Comparison of ENCODE assay signal across 22 cellular contexts in genomic region chr6:24798740-24799540, GRCh38. TPM values are rescaled to one million over a fixed set of nuclear protein-coding genes. Genes with fewer than 3 reads are reported as not detected.
DNase-seq lines count a peak whose midpoint lies in the region; ATAC-seq and TF ChIP-seq lines count a peak whose summit lies in the region.
"Had no signal": no experiment of that assay in that cellular context is flagged by ENCODE, and none has a peak within 500 bp of the region (broad histone marks: within the 10 kb centered on the region; RNA-seq: fewer than 3 reads in every experiment).

Gene ARMH2 (minus strand): TSS chr6:24798917. CDS start chr6:24798857, 60 bp downstream.

- intact Hi-C loops in natural killer cell (cut with micrococcal nuclease) = no loop called here

- TF ChIP-seq CTCF in natural killer cell (IDR thresholded peaks at IDR 0.05) (no peak), liver (IDR thresholded peaks at IDR 0.05; ENCODE audit: low read depth, low read length, missing input control) (no peak), endothelial cell (IDR thresholded peaks at IDR 0.05; ENCODE audit: unreplicated experiment) (no peak)

- H3K36me3 Mint-ChIP-seq in natural killer cell = no peaks in the 10 kb centered on the region
- peaks cover 6% of the 10 kb centered on the region for H3K36me3 Mint-ChIP-seq in natural killer cell treated with Interleukin-12 subunit alpha and Interleukin-12 subunit beta and Interleukin-15 and Interleukin-18, amount 100 ng/mL, for 72 hours
- H3K36me3 Mint-ChIP-seq in activated CD8-positive, alpha-beta T cell treated with anti-CD3 and anti-CD28 coated beads, Interleukin-2, amount 10 ng/mL, durations not matched to agents 7 days and 5 days (ENCODE audit: low read depth) = peaks cover 31% of the 10 kb centered on the region
- H3K36me3 Mint-ChIP-seq in endothelial cell (ENCODE audit: low read depth, unreplicated experiment) = no peaks in the 10 kb centered on the region
- H3K36me3 Mint-ChIP-seq: brain had no signal

- no peaks in the 10 kb centered on the region for H3K9me3 ChIP-seq in liver (ENCODE audit: control insufficient read depth in 4 of 4, low read length in 3 of 4)
- H3K9me3 ChIP-seq: gastrocnemius medialis, mucosa of descending colon, ovary had no signal

- 71% methylated on average over 13 of the region's 13 CpGs for WGBS in liver

- H3K27ac Mint-ChIP-seq in natural killer cell (peak within 1 kb of the TSS; percentile 51 to 73), endothelial cell (ENCODE audit: unreplicated experiment) (no peak within 1 kb of the TSS)
- H3K27ac Mint-ChIP-seq in natural killer cell treated with Interleukin-12 subunit alpha and Interleukin-12 subunit beta and Interleukin-15 and Interleukin-18, amount 100 ng/mL, for 72 hours = peak within 1 kb of the TSS in 1 of 2 donors; percentile 3
- peak within 1 kb of the TSS; percentile 26 for H3K27ac Mint-ChIP-seq in activated CD8-positive, alpha-beta T cell treated with anti-CD3 and anti-CD28 coated beads, Interleukin-2, amount 10 ng/mL, durations not matched to agents 7 days and 5 days
- H3K27ac Mint-ChIP-seq: activated CD8-positive, alpha-beta memory T cell treated with anti-CD3 and anti-CD28 coated beads, Interleukin-2, amount 10 ng/mL, durations not matched to agents 7 days and 5 days; dendritic cell treated with granulocyte-macrophage colony-stimulating factor and Interleukin-4, amounts not matched to agents 40 ng/mL and 50 ng/mL, for 4 days had no signal

- H3K4me3 ChIP-seq in liver (ENCODE audit: low read depth in 1 of 3, low read length in 3 of 3) = no peak within 1 kb of the TSS
- H3K4me3 ChIP-seq: gastrocnemius medialis, mucosa of descending colon, ovary had no signal

- POLR2A ChIA-PET in activated CD8-positive, alpha-beta T cell treated with anti-CD3 and anti-CD28 coated beads, Interleukin-2, amount 10 ng/mL, durations not matched to agents 7 days and 5 days (lab: Charles Lee) = no interaction called here

- H3K4me1 ChIP-seq in liver (ENCODE audit: control insufficient read depth in 4 of 4, insufficient read depth in 4 of 4, low read length in 3 of 4) = peaks cover 0 to 8% (median 4%) of the 10 kb centered on the region in 4 donors
- H3K4me1 ChIP-seq: gastrocnemius medialis had no signal

- ATAC-seq in natural killer cell = no peak
- no peak for ATAC-seq in natural killer cell treated with Interleukin-12 subunit alpha and Interleukin-12 subunit beta and Interleukin-15 and Interleukin-18, amount 100 ng/mL, for 72 hours
- no peak for ATAC-seq in activated CD8-positive, alpha-beta T cell treated with anti-CD3 and anti-CD28 coated beads, Interleukin-2, amount 10 ng/mL, durations not matched to agents 7 days and 5 days
- no peak for ATAC-seq in HG03439 (IDR thresholded peaks at IDR 0.05; ENCODE audit: unreplicated experiment)
- ATAC-seq in GM19455 (IDR thresholded peaks at IDR 0.05; ENCODE audit: unreplicated experiment) = no peak
- ATAC-seq: activated CD8-positive, alpha-beta memory T cell treated with anti-CD3 and anti-CD28 coated beads, Interleukin-2, amount 10 ng/mL, durations not matched to agents 7 days and 5 days; gastrocnemius medialis; left cardiac atrium; mucosa of descending colon had no signal

- no peak within 1 kb of the TSS for H3K27ac ChIP-seq in liver (ENCODE audit: low read depth in 1 of 2, low read length in 2 of 2)
- H3K27ac ChIP-seq: gastrocnemius medialis, ovary, VCaP had no signal

- no peaks in the 10 kb centered on the region for H3K27me3 Mint-ChIP-seq in natural killer cell (ENCODE audit: low read depth in 2 of 2)
- no peaks in the 10 kb centered on the region for H3K27me3 Mint-ChIP-seq in natural killer cell treated with Interleukin-12 subunit alpha and Interleukin-12 subunit beta and Interleukin-15 and Interleukin-18, amount 100 ng/mL, for 72 hours
- no peaks in the 10 kb centered on the region for H3K27me3 Mint-ChIP-seq in activated CD8-positive, alpha-beta T cell treated with anti-CD3 and anti-CD28 coated beads, Interleukin-2, amount 10 ng/mL, durations not matched to agents 7 days and 5 days (ENCODE audit: low read depth)
- no peaks in the 10 kb centered on the region for H3K27me3 Mint-ChIP-seq in endothelial cell (ENCODE audit: unreplicated experiment)
- H3K27me3 Mint-ChIP-seq: activated CD8-positive, alpha-beta memory T cell treated with anti-CD3 and anti-CD28 coated beads, Interleukin-2, amount 10 ng/mL, durations not matched to agents 7 days and 5 days; brain; dendritic cell treated with granulocyte-macrophage colony-stimulating factor and Interleukin-4, amounts not matched to agents 40 ng/mL and 50 ng/mL, for 4 days had no signal

- H3K27me3 ChIP-seq in liver (ENCODE audit: control insufficient read depth in 4 of 4, insufficient read depth in 4 of 4, low read length in 3 of 4) = no peaks in the 10 kb centered on the region
- H3K27me3 ChIP-seq: gastrocnemius medialis, ovary had no signal

- H3K36me3 ChIP-seq in liver (ENCODE audit: control insufficient read depth in 4 of 4, insufficient read depth in 3 of 4, low read depth in 1 of 4, low read length in 3 of 4) = no peaks in the 10 kb centered on the region
- H3K36me3 ChIP-seq: ovary had no signal

- H3K9me3 Mint-ChIP-seq in natural killer cell (no peaks in the 10 kb centered on the region), endothelial cell (ENCODE audit: unreplicated experiment) (no peaks in the 10 kb centered on the region)
- no peaks in the 10 kb centered on the region for H3K9me3 Mint-ChIP-seq in natural killer cell treated with Interleukin-12 subunit alpha and Interleukin-12 subunit beta and Interleukin-15 and Interleukin-18, amount 100 ng/mL, for 72 hours
- no peaks in the 10 kb centered on the region for H3K9me3 Mint-ChIP-seq in activated CD8-positive, alpha-beta T cell treated with anti-CD3 and anti-CD28 coated beads, Interleukin-2, amount 10 ng/mL, durations not matched to agents 7 days and 5 days (ENCODE audit: insufficient read depth)
- H3K9me3 Mint-ChIP-seq: brain; dendritic cell treated with granulocyte-macrophage colony-stimulating factor and Interleukin-4, amounts not matched to agents 40 ng/mL and 50 ng/mL, for 4 days had no signal

- H3K4me3 Mint-ChIP-seq in natural killer cell = no peak within 1 kb of the TSS
- no peak within 1 kb of the TSS for H3K4me3 Mint-ChIP-seq in natural killer cell treated with Interleukin-12 subunit alpha and Interleukin-12 subunit beta and Interleukin-15 and Interleukin-18, amount 100 ng/mL, for 72 hours
- no peak within 1 kb of the TSS for H3K4me3 Mint-ChIP-seq in activated CD8-positive, alpha-beta T cell treated with anti-CD3 and anti-CD28 coated beads, Interleukin-2, amount 10 ng/mL, durations not matched to agents 7 days and 5 days
- H3K4me3 Mint-ChIP-seq in endothelial cell (ENCODE audit: unreplicated experiment) = no peak within 1 kb of the TSS
- H3K4me3 Mint-ChIP-seq: activated CD8-positive, alpha-beta memory T cell treated with anti-CD3 and anti-CD28 coated beads, Interleukin-2, amount 10 ng/mL, durations not matched to agents 7 days and 5 days; dendritic cell treated with granulocyte-macrophage colony-stimulating factor and Interleukin-4, amounts not matched to agents 40 ng/mL and 50 ng/mL, for 4 days had no signal

- peaks cover 11 to 20% of the 10 kb centered on the region in 2 donors for H3K4me1 Mint-ChIP-seq in natural killer cell
- H3K4me1 Mint-ChIP-seq in natural killer cell treated with Interleukin-12 subunit alpha and Interleukin-12 subunit beta and Interleukin-15 and Interleukin-18, amount 100 ng/mL, for 72 hours (ENCODE audit: low read depth in 2 of 2) = peaks cover 0 to 9% of the 10 kb centered on the region in 2 donors
- H3K4me1 Mint-ChIP-seq in activated CD8-positive, alpha-beta T cell treated with anti-CD3 and anti-CD28 coated beads, Interleukin-2, amount 10 ng/mL, durations not matched to agents 7 days and 5 days (ENCODE audit: low read depth) = peaks cover 2% of the 10 kb centered on the region
- no peaks in the 10 kb centered on the region for H3K4me1 Mint-ChIP-seq in endothelial cell (ENCODE audit: unreplicated experiment)
- H3K4me1 Mint-ChIP-seq: activated CD8-positive, alpha-beta memory T cell treated with anti-CD3 and anti-CD28 coated beads, Interleukin-2, amount 10 ng/mL, durations not matched to agents 7 days and 5 days had no signal

- no peak within 1 kb of the TSS for H3K9ac ChIP-seq in liver (ENCODE audit: low read depth in 1 of 2, low read length in 2 of 2)

- CTCF ChIA-PET in activated CD8-positive, alpha-beta T cell treated with anti-CD3 and anti-CD28 coated beads, Interleukin-2, amount 10 ng/mL, durations not matched to agents 7 days and 5 days (lab: Charles Lee) = interaction anchor here (0.9 kb wide), 1 partner anchor 228 kb away, joined by 3 read pairs; no protein-coding TSS in a partner anchor

- TF ChIP-seq RAD21 in liver (IDR thresholded peaks at IDR 0.05) = no peak

- no peak for DNase-seq in natural killer cell
- no peak for DNase-seq in natural killer cell treated with Interleukin-12 subunit alpha and Interleukin-12 subunit beta and Interleukin-15 and Interleukin-18, amount 100 ng/mL, for 72 hours (ENCODE audit: low spot score)
- DNase-seq in activated CD8-positive, alpha-beta T cell treated with anti-CD3 and anti-CD28 coated beads, Interleukin-2, amount 10 ng/mL, durations not matched to agents 7 days and 5 days = no peak
- no peak for DNase-seq in endothelial cell (ENCODE audit: low spot score)
- DNase-seq: activated CD8-positive, alpha-beta memory T cell treated with anti-CD3 and anti-CD28 coated beads, Interleukin-2, amount 10 ng/mL, durations not matched to agents 7 days and 5 days; activated gamma-delta T cell; gastrocnemius medialis; Karpas-422; left cardiac atrium; mucosa of descending colon; NCI-H1092; NCI-H526; ovary; stimulated activated CD4-positive, alpha-beta T cell treated with anti-CD3 and anti-CD28 coated beads, Interleukin-2, amount 100 ng/mL, for 48 hours had no signal

TF ChIP-seq in liver, 16 proteins besides CTCF, POLR2A, EP300 and RAD21 (continues in another document):
- TF ChIP-seq TAF1 (conservative IDR thresholded peaks at IDR 0.05) (no peak), FOXA1 (IDR thresholded peaks at IDR 0.05) (no peak)

RNA-seq across cellular contexts. Expression of gene ARMH2, which starts in this region (rescaled TPM):
- total RNA-seq in natural killer cell (1 to 10 TPM in 2 of 3 donors, under 1 TPM in 1; 0.68 to 3.0 (median 1.2) TPM), liver (not detected), endothelial cell (ENCODE audit: unreplicated experiment) (not detected)
- 1 to 10 TPM in 1 of 2 donors, under 1 TPM in 1; 0.74 to 1.3 TPM for total RNA-seq in natural killer cell treated with Interleukin-12 subunit alpha and Interleukin-12 subunit beta and Interleukin-15 and Interleukin-18, amount 100 ng/mL, for 72 hours
- total RNA-seq in activated CD8-positive, alpha-beta T cell treated with anti-CD3 and anti-CD28 coated beads, Interleukin-2, amount 10 ng/mL, durations not matched to agents 7 days and 5 days = 1 to 10 TPM in 1 of 2 experiments, under 1 TPM in 1; 0.97 to 1.7 TPM
- polyA plus RNA-seq in liver = not detected
- total RNA-seq: epithelial cell of proximal tubule, gastrocnemius medialis, left cardiac atrium, mucosa of descending colon, ovary, skeletal muscle tissue had no signal
- polyA plus RNA-seq: ovary had no signal
